34 cellular contexts compared by ENCODE assay signal in the genomic region with DNA sequence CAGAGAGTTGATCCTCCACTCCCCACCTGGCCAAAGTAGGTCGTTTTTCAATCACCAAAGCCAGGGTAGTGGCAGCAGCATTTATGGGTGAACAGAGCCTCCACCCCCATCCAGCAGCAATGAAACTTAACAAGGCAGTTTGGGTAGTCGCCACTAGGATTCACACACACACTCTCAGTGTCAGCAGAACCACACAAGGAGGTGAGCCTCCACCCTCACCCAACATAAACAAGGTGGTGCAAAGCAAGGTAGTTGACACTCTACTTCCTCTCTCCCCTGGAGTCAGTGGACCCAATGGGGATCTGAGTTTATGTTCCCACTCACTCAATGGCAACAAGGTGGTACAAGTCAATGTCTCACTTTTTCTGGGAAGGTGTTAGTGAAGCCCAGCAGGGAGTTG. TPM values are rescaled to one million over a fixed set of nuclear protein-coding genes. Genes with fewer than 3 reads are reported as not detected.
"Had no signal": no experiment of that assay in that cellular context is flagged by ENCODE, and none has a peak within 500 bp of the region (broad histone marks: within the 10 kb centered on the region; RNA-seq: fewer than 3 reads in every experiment).

No MANE protein-coding gene starts in this region.

- H3K27ac Mint-ChIP-seq: activated CD4-positive, alpha-beta memory T cell treated with anti-CD3 and anti-CD28 coated beads, Interleukin-2, amount 10 ng/mL, durations not matched to agents 7 days and 5 days; activated CD4-positive, alpha-beta T cell treated with anti-CD3 and anti-CD28 coated beads for 36 hours; activated CD4-positive, alpha-beta T cell treated with anti-CD3 and anti-CD28 coated beads, Interleukin-2, amount 10 ng/mL, durations not matched to agents 7 days and 5 days; activated CD8-positive, alpha-beta memory T cell treated with anti-CD3 and anti-CD28 coated beads, Interleukin-2, amount 10 ng/mL, durations not matched to agents 7 days and 5 days; activated CD8-positive, alpha-beta T cell treated with anti-CD3 and anti-CD28 coated beads, Interleukin-2, amount 10 ng/mL, durations not matched to agents 7 days and 5 days; activated naive CD4-positive, alpha-beta T cell treated with anti-CD3 and anti-CD28 coated beads for 36 hours; activated naive CD4-positive, alpha-beta T cell treated with anti-CD3 and anti-CD28 coated beads, Interleukin-2, amount 50 U/mL, for 72 hours; activated naive CD8-positive, alpha-beta T cell treated with anti-CD3 and anti-CD28 coated beads for 36 hours; activated T-cell treated with anti-CD3 and anti-CD28 coated beads, Interleukin-2, amount 50 U/mL, for 24 hours; T-helper 1 cell treated with Interleukin-12 subunit alpha and Interleukin-12 subunit beta and Interleukin-4 antibody, amounts not matched to agents 30 μg/mL and 1 μg/mL, for 36 hours; T-helper 2 cell treated with Interferon-gamma antibody and Interleukin-4, amounts not matched to agents 5 μg/mL and 100 μg/mL, for 36 hours had no signal

- H3K27me3 Mint-ChIP-seq: activated CD4-positive, alpha-beta memory T cell treated with anti-CD3 and anti-CD28 coated beads, Interleukin-2, amount 10 ng/mL, durations not matched to agents 7 days and 5 days; activated CD4-positive, alpha-beta T cell treated with anti-CD3 and anti-CD28 coated beads, Interleukin-2, amount 10 ng/mL, durations not matched to agents 7 days and 5 days; activated CD8-positive, alpha-beta memory T cell treated with anti-CD3 and anti-CD28 coated beads, Interleukin-2, amount 10 ng/mL, durations not matched to agents 7 days and 5 days; activated naive CD8-positive, alpha-beta T cell treated with anti-CD3 and anti-CD28 coated beads for 36 hours; activated T-cell treated with anti-CD3 and anti-CD28 coated beads, Interleukin-2, amount 50 U/mL, for 24 hours had no signal

- H3K4me1 Mint-ChIP-seq: activated CD4-positive, alpha-beta memory T cell treated with anti-CD3 and anti-CD28 coated beads, Interleukin-2, amount 10 ng/mL, durations not matched to agents 7 days and 5 days; activated CD4-positive, alpha-beta T cell treated with anti-CD3 and anti-CD28 coated beads for 36 hours; activated CD4-positive, alpha-beta T cell treated with anti-CD3 and anti-CD28 coated beads, Interleukin-2, amount 10 ng/mL, durations not matched to agents 7 days and 5 days; activated CD8-positive, alpha-beta memory T cell treated with anti-CD3 and anti-CD28 coated beads, Interleukin-2, amount 10 ng/mL, durations not matched to agents 7 days and 5 days; activated naive CD8-positive, alpha-beta T cell treated with anti-CD3 and anti-CD28 coated beads for 36 hours had no signal

- H3K4me3 Mint-ChIP-seq: activated CD4-positive, alpha-beta memory T cell treated with anti-CD3 and anti-CD28 coated beads, Interleukin-2, amount 10 ng/mL, durations not matched to agents 7 days and 5 days; activated CD4-positive, alpha-beta T cell treated with anti-CD3 and anti-CD28 coated beads for 36 hours; activated CD4-positive, alpha-beta T cell treated with anti-CD3 and anti-CD28 coated beads, Interleukin-2, amount 10 ng/mL, durations not matched to agents 7 days and 5 days; activated CD8-positive, alpha-beta memory T cell treated with anti-CD3 and anti-CD28 coated beads, Interleukin-2, amount 10 ng/mL, durations not matched to agents 7 days and 5 days; activated CD8-positive, alpha-beta T cell treated with anti-CD3 and anti-CD28 coated beads, Interleukin-2, amount 10 ng/mL, durations not matched to agents 7 days and 5 days; activated naive CD4-positive, alpha-beta T cell treated with anti-CD3 and anti-CD28 coated beads for 36 hours; activated naive CD8-positive, alpha-beta T cell treated with anti-CD3 and anti-CD28 coated beads for 36 hours; activated T-cell treated with anti-CD3 and anti-CD28 coated beads, Interleukin-2, amount 50 U/mL, for 24 hours; T-helper 1 cell treated with Interleukin-12 subunit alpha and Interleukin-12 subunit beta and Interleukin-4 antibody, amounts not matched to agents 30 μg/mL and 1 μg/mL, for 36 hours; T-helper 2 cell treated with Interferon-gamma antibody and Interleukin-4, amounts not matched to agents 5 μg/mL and 100 μg/mL, for 36 hours had no signal

- H3K36me3 Mint-ChIP-seq: activated CD8-positive, alpha-beta memory T cell treated with anti-CD3 and anti-CD28 coated beads, Interleukin-2, amount 10 ng/mL, durations not matched to agents 7 days and 5 days; activated naive CD8-positive, alpha-beta T cell treated with anti-CD3 and anti-CD28 coated beads for 36 hours had no signal

- H3K27ac ChIP-seq: adrenal gland, body of pancreas, brain microvascular endothelial cell, breast epithelium, VCaP had no signal

- H3K36me3 ChIP-seq: adrenal gland, brain microvascular endothelial cell, breast epithelium had no signal

- DNase-seq: activated CD4-positive, alpha-beta memory T cell treated with anti-CD3 and anti-CD28 coated beads, Interleukin-2, amount 10 ng/mL, durations not matched to agents 7 days and 5 days; activated CD4-positive, alpha-beta T cell treated with anti-CD3 and anti-CD28 coated beads for 1 hour; activated CD4-positive, alpha-beta T cell treated with anti-CD3 and anti-CD28 coated beads for 36 hours; activated CD4-positive, alpha-beta T cell treated with anti-CD3 and anti-CD28 coated beads for 48 hours; activated CD4-positive, alpha-beta T cell treated with anti-CD3 and anti-CD28 coated beads, Interleukin-2, amount 10 ng/mL, durations not matched to agents 7 days and 5 days; activated CD4-positive, alpha-beta T cell treated with anti-CD3 and anti-CD28 coated beads, Interleukin-2, amount 50 U/mL, for 48 hours; activated CD4-positive, CD25-positive, alpha-beta regulatory T cell; activated CD8-positive, alpha-beta memory T cell treated with anti-CD3 and anti-CD28 coated beads for 24 hours; activated CD8-positive, alpha-beta memory T cell treated with anti-CD3 and anti-CD28 coated beads, Interleukin-2, amount 10 ng/mL, durations not matched to agents 7 days and 5 days; activated CD8-positive, alpha-beta memory T cell treated with anti-CD3 and anti-CD28 coated beads, Interleukin-2, amount 50 U/mL, for 48 hours; activated CD8-positive, alpha-beta T cell treated with anti-CD3 and anti-CD28 coated beads, Interleukin-2, amount 10 ng/mL, durations not matched to agents 7 days and 5 days; activated effector memory CD4-positive, alpha-beta T cell treated with anti-CD3 and anti-CD28 coated beads, Interleukin-2, amount 50 U/mL, for 16 hours; activated gamma-delta T cell treated with Interleukin-2 at 50 U/mL for 16 hours; activated naive CD4-positive, alpha-beta T cell; activated naive CD4-positive, alpha-beta T cell treated with anti-CD3 and anti-CD28 coated beads for 36 hours; activated naive CD4-positive, alpha-beta T cell treated with anti-CD3 and anti-CD28 coated beads, Interleukin-2, amount 50 U/mL, for 16 hours; activated naive CD8-positive, alpha-beta T cell treated with anti-CD3 and anti-CD28 coated beads for 36 hours; activated T-cell treated with anti-CD3 and anti-CD28 coated beads, Interleukin-2, amount 50 U/mL, for 24 hours; activated T-cell treated with anti-CD3 and anti-CD28 coated beads, Interleukin-2, amount 50 U/mL, for 48 hours; adrenal gland; amniotic stem cell; aorta; body of pancreas; brain microvascular endothelial cell; central memory CD4-positive, alpha-beta T cell; T-helper 1 cell; T-helper 2 cell; T-helper 9 cell had no signal

- H3K4me3 ChIP-seq: adrenal gland, body of pancreas, breast epithelium had no signal

- H3K4me1 ChIP-seq: adrenal gland, body of pancreas, breast epithelium had no signal

- ATAC-seq: activated CD4-positive, alpha-beta T cell treated with anti-CD3 and anti-CD28 coated beads for 36 hours; activated CD4-positive, CD25-positive, alpha-beta regulatory T cell treated with anti-CD3 and anti-CD28 coated beads, Interleukin-2, amount 50 U/mL, for 24 hours; activated CD8-positive, alpha-beta memory T cell treated with anti-CD3 and anti-CD28 coated beads, Interleukin-2, amount 10 ng/mL, durations not matched to agents 7 days and 5 days; activated CD8-positive, alpha-beta T cell treated with anti-CD3 and anti-CD28 coated beads, Interleukin-2, amount 10 ng/mL, durations not matched to agents 7 days and 5 days; activated naive CD4-positive, alpha-beta T cell treated with anti-CD3 and anti-CD28 coated beads, Interleukin-2, amount 50 U/mL, for 72 hours; body of pancreas had no signal

- H3K27me3 ChIP-seq: adrenal gland, body of pancreas, brain microvascular endothelial cell, breast epithelium had no signal

- H3K9me3 ChIP-seq: adrenal gland, body of pancreas had no signal

RNA-seq across cellular contexts. Expression of a gene that starts 50.4 kb away (rescaled TPM):
- total RNA-seq: activated CD4-positive, alpha-beta memory T cell treated with anti-CD3 and anti-CD28 coated beads, Interleukin-2, amount 10 ng/mL, durations not matched to agents 7 days and 5 days; activated CD4-positive, alpha-beta T cell treated with anti-CD3 and anti-CD28 coated beads, Interleukin-2, amount 10 ng/mL, durations not matched to agents 7 days and 5 days; activated CD8-positive, alpha-beta memory T cell treated with anti-CD3 and anti-CD28 coated beads, Interleukin-2, amount 10 ng/mL, durations not matched to agents 7 days and 5 days; activated CD8-positive, alpha-beta T cell treated with anti-CD3 and anti-CD28 coated beads, Interleukin-2, amount 10 ng/mL, durations not matched to agents 7 days and 5 days; activated naive CD4-positive, alpha-beta T cell treated with anti-CD3 and anti-CD28 coated beads for 36 hours; activated naive CD8-positive, alpha-beta T cell treated with anti-CD3 and anti-CD28 coated beads for 36 hours had no signal
